ENCODE assay signal across 8 cellular contexts in the genomic region with DNA sequence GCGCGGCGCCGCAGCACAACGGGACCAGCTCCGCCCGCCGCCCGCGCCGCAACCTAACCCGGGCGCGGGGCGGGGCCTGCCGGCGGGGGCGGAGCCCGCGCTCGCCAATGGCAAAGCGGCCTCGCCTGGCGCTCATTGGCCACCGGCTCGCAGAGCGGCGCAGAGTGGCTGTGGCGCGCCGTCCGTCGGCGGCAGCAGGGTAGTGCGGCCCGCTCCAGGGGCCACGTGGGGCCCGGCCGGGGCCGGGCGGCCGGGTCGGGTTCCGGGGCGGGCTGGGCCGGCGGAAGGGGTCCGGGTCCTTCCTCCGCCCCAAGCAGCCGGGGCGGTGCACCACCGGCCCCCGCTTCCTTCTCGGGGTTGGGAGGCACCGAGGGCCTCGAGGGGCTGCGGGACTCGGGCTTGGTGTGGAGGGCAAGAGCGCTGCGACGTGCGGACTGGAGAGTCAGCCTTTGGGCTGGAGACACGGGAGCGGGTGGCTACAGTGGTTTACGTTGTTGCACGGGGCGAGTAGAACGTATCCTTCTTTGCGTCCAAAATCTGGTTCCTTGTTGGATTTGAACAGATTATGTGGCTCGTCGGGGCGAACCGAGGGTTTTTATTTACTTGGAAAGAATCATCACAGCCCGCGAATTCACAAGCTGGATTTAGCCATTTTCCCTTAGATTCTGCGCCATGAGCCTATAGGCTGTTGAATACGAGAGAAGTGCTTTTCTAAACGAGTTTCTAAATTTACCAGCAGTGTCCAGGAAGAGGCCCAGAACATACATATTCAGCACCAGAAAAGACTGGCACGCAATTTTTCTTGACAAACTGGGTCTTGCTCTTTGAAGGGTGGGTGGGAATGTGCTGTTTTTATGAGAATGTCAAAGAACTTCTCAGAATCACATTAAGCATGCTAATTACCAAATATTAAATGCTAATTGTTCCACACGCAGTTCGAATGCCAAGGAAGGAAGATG. TPM values are rescaled to one million over a fixed set of nuclear protein-coding genes. Genes with fewer than 3 reads are reported as not detected.
DNase-seq lines count a peak whose midpoint lies in the region; ATAC-seq, FAIRE-seq and TF ChIP-seq lines count a peak whose summit lies in the region.

A gene (minus strand): TSS at position 29 of the 959 bp plus-strand sequence. CDS start 75 bp downstream, outside the sequence.

- H3K27ac ChIP-seq in OCI-LY7 (ENCODE audit: low read depth, low read length, poor library complexity, severe bottlenecking): peak within 1 kb of the TSS; percentile 58

- no peaks in the 10 kb centered on the region for H3K9me2 ChIP-seq in OCI-LY7 (ENCODE audit: insufficient read depth, low read length)

- intact Hi-C loops in OCI-LY7 (cut with micrococcal nuclease; ENCODE audit: unreplicated experiment): loop anchor here (1.0 kb wide), 1 partner anchor 48 kb away; a partner anchor contains a TSS

- ATAC-seq in GM21515 (IDR thresholded peaks at IDR 0.05; ENCODE audit: unreplicated experiment): peak; percentile 88

- peak within 1 kb of the TSS; percentile 93 for H3K4me2 ChIP-seq in OCI-LY7 (ENCODE audit: low read length)

- peak within 1 kb of the TSS; percentile 75 for H2AFZ ChIP-seq in OCI-LY7 (ENCODE audit: low read length)

- TF ChIP-seq CTCF in D721Med (IDR thresholded peaks at IDR 0.05; ENCODE audit: insufficient read depth, missing control alignments) (no peak), OCI-LY7 (conservative IDR thresholded peaks at IDR 0.05; ENCODE audit: low read length) (no peak)

- H3K4me3 ChIP-seq in OCI-LY7 (ENCODE audit: low read depth, low read length, poor library complexity, severe bottlenecking) (peak within 1 kb of the TSS; percentile 90), mononuclear cell (ENCODE audit: low read length) (peak within 1 kb of the TSS; percentile 73)

- H3K4me1 ChIP-seq in OCI-LY7 (ENCODE audit: insufficient read depth, low read length, poor library complexity, severe bottlenecking): peaks cover 28% of the 10 kb centered on the region
- H3K4me1 ChIP-seq in mononuclear cell (ENCODE audit: insufficient read depth, low read length): peaks cover 29% of the 10 kb centered on the region

- TSS peak; percentile 90 for BruUV-seq in OCI-LY7 (replicated peaks; lab: Mats Ljungman, UMichigan)

- H3K27me3 ChIP-seq in mononuclear cell (ENCODE audit: insufficient read depth, low read length): no peaks in the 10 kb centered on the region

- H3K9me3 ChIP-seq in OCI-LY7 (ENCODE audit: low read length): no peaks in the 10 kb centered on the region
- no peaks in the 10 kb centered on the region for H3K9me3 ChIP-seq in mononuclear cell (ENCODE audit: low read depth, low read length)

- peaks cover 53% of the 10 kb centered on the region for H3K79me2 ChIP-seq in OCI-LY7 (ENCODE audit: insufficient read depth, low read depth, low read length)

- POLR2A ChIA-PET in OCI-LY7 (lab: Charles Lee): interaction anchor here (1.8 kb wide), 1 partner anchor 10 kb away, joined by 11 read pairs; no protein-coding TSS in a partner anchor

- no peak for FAIRE-seq in D721Med (lab: Jason Lieb, UNC)

- CTCF ChIA-PET in OCI-LY7 (lab: Charles Lee; ENCODE audit: unreplicated experiment): interaction anchor here (2.1 kb wide), 1 partner anchor 22 kb away, joined by 12 read pairs; no protein-coding TSS in a partner anchor

- H3K36me3 ChIP-seq in OCI-LY7 (ENCODE audit: insufficient read depth, low read length): peaks cover 63% of the 10 kb centered on the region

- peak; percentile 83 for DNase-seq in D721Med (ENCODE audit: insufficient read length, low spot score)
- DNase-seq in HuH-7 (ENCODE audit: low spot score): peak; percentile 98
- DNase-seq in OCI-LY7 (ENCODE audit: low spot score): peak; percentile 95
- peak; percentile 90 for DNase-seq in activated T-cell treated with anti-CD3 and anti-CD28 coated beads for 24 hours (ENCODE audit: low read depth)
- peak; percentile 99 for DNase-seq in epidermal melanocyte (ENCODE audit: insufficient read length, low spot score)
- peak; percentile 85 to 91 for DNase-seq in stimulated activated CD8-positive, alpha-beta memory T cell treated with anti-CD3 and anti-CD28 coated beads, Interleukin-2, amount 100 ng/mL, for 48 hours (ENCODE audit: low read depth in 2 of 2)

- no peaks in the 10 kb centered on the region for H4K20me1 ChIP-seq in OCI-LY7 (ENCODE audit: insufficient read depth, low read length)

RNA-seq across cellular contexts. Expression of the gene that starts here (rescaled TPM):
- 52.4 and 65.2 TPM in 2 replicates for total RNA-seq in OCI-LY7 (2014; rRNA removed; shearing (Covaris generic))
- total RNA-seq in OCI-LY7 (2022) (185 and 208 TPM in 2 replicates), mononuclear cell (7.9 TPM)

Comparison
In these comparisons a context has a peak if more than half of its experiments do, and no peak if none do; other contexts are left out.
1. Peak in every context shown above with its lines: DNase-seq, ATAC-seq, H3K4me3 ChIP-seq and H3K27ac ChIP-seq.